2 cellular contexts compared by ENCODE assay signal in genomic region chr10:89207181-89207800, GRCh38.
TF ChIP-seq lines count a peak whose summit lies in the region.

TSS of gene CH25H (minus strand) at chr10:89207317. CDS start at chr10:89207292, 25 bp downstream.

TF ChIP-seq in SK-N-SH treated with all-trans-retinoic acid at 6 μM for 48 hours, 23 proteins besides CTCF, POLR2A, EP300 and RAD21:
- TF ChIP-seq ZC3H10 (CRISPR knock-in tag; IDR thresholded peaks at IDR 0.05): no peak

TF ChIP-seq in K562, 482 proteins besides CTCF, POLR2A, EP300 and RAD21:
- no peak for TF ChIP-seq FOXM1 (IDR thresholded peaks at IDR 0.05; ENCODE audit: low read depth)
- TF ChIP-seq FOXM1 (CRISPR knock-in tag; IDR thresholded peaks at IDR 0.05; ENCODE audit: low read depth): no peak
- no peak for TF ChIP-seq OTX1 (CRISPR knock-in tag; IDR thresholded peaks at IDR 0.05)
- TF ChIP-seq HNRNPUL1 (IDR thresholded peaks at IDR 0.05; ENCODE audit: low read length): no peak
- no peak for TF ChIP-seq SAP30 (IDR thresholded peaks at IDR 0.05; ENCODE audit: borderline replicate concordance, insufficient read depth, low read depth, low read length, poor library complexity, severe bottlenecking)
- no peak for TF ChIP-seq AFF4 (CRISPR knock-in tag; IDR thresholded peaks at IDR 0.05)
- TF ChIP-seq CEBPB (tag; IDR thresholded peaks at IDR 0.05): no peak
- TF ChIP-seq XRCC4 (IDR thresholded peaks at IDR 0.05; ENCODE audit: extremely low read depth, insufficient read depth, insufficient read length): no peak
- no peak for TF ChIP-seq ZNF766 (CRISPR knock-in tag; conservative IDR thresholded peaks at IDR 0.05)
- TF ChIP-seq JUNB (CRISPR knock-in tag; conservative IDR thresholded peaks at IDR 0.05): no peak
- TF ChIP-seq ZNF324 (CRISPR knock-in tag; IDR thresholded peaks at IDR 0.05): no peak
- TF ChIP-seq MAFF (IDR thresholded peaks at IDR 0.05; ENCODE audit: low read length): no peak
- no peak for TF ChIP-seq CEBPG (CRISPR knock-in tag; IDR thresholded peaks at IDR 0.05)
- no peak for TF ChIP-seq CEBPG (tag; conservative IDR thresholded peaks at IDR 0.05 in 1 of 2, IDR thresholded peaks at IDR 0.05 in 1 of 2)
- no peak for TF ChIP-seq ZNF77 (CRISPR knock-in tag; IDR thresholded peaks at IDR 0.05)
- TF ChIP-seq HMGN3 (IDR thresholded peaks at IDR 0.05; ENCODE audit: borderline replicate concordance, extremely low read depth, insufficient read length, low read depth, low read length): no peak
- no peak for TF ChIP-seq CREB3 (tag; conservative IDR thresholded peaks at IDR 0.05; ENCODE audit: low read depth)
- TF ChIP-seq ZNF224 (CRISPR knock-in tag; IDR thresholded peaks at IDR 0.05): no peak
- no peak for TF ChIP-seq ZBTB17 (CRISPR knock-in tag; IDR thresholded peaks at IDR 0.05)
